8 cellular contexts compared by ENCODE assay signal in genomic region chr22:35631597-35631996, GRCh38. TPM values are rescaled to one million over a fixed set of nuclear protein-coding genes. Genes with fewer than 3 reads are reported as not detected.
DNase-seq lines count a peak whose midpoint lies in the region; ATAC-seq and TF ChIP-seq lines count a peak whose summit lies in the region.

No MANE protein-coding gene starts in this region.

- ATAC-seq in heart right ventricle (no peak), left cardiac atrium (no peak), GM21529 (IDR thresholded peaks at IDR 0.05; ENCODE audit: unreplicated experiment) (no peak)

- H3K9ac ChIP-seq in adipocyte (ENCODE audit: low read length) = no peak overlapping the region

- H3K36me3 ChIP-seq in heart right ventricle (no peaks in the 10 kb centered on the region), adipocyte (ENCODE audit: control insufficient read depth, insufficient read depth, low read length, severe bottlenecking) (no peaks in the 10 kb centered on the region)

- H3K4me3 ChIP-seq in heart right ventricle (no peak overlapping the region), adipocyte (ENCODE audit: low read length) (no peak overlapping the region)

- H3K9me3 ChIP-seq in heart right ventricle (no peaks in the 10 kb centered on the region), adipocyte (ENCODE audit: control insufficient read depth, low read length) (no peaks in the 10 kb centered on the region)

- no peak for DNase-seq in heart right ventricle
- no peak for DNase-seq in left cardiac atrium
- DNase-seq in NCI-H526 treated with DMSO at 0.1 percent for 48 hours (lab: John Stamatoyannopoulos, UW) = peak; percentile 3
- peak; percentile 51 for DNase-seq in adipocyte (ENCODE audit: low read depth)
- DNase-seq in lung microvascular endothelial cell (ENCODE audit: low read depth in 2 of 2) = peak; percentile 46 to 65
- no peak for DNase-seq in substantia nigra (lab: John Stamatoyannopoulos, UW)
- DNase-seq in islet precursor cell = no peak

- H3K27me3 ChIP-seq in heart right ventricle (no peaks in the 10 kb centered on the region), adipocyte (replicated peaks; ENCODE audit: control insufficient read depth, insufficient read depth, low read length) (no peaks in the 10 kb centered on the region)

- peak; percentile 6 to 55 (median 43) for TF ChIP-seq CTCF in heart right ventricle (IDR thresholded peaks at IDR 0.05)

- no peak overlapping the region for H3K27ac ChIP-seq in heart right ventricle
- H3K27ac ChIP-seq in substantia nigra (ENCODE audit: low read depth, low read length, poor library complexity, severe bottlenecking) = no peak overlapping the region

- intact Hi-C loops in heart right ventricle (cut with DNase I) = loop anchor here in 5 of 10 donors (5.0 to 10.0 kb wide), 5 partner anchors 103 to 293 kb away; no protein-coding TSS in a partner anchor
- intact Hi-C loops in left cardiac atrium (cut with DNase I) = no loop called here

- WGBS in heart right ventricle, 2 donors = 75 to 77% methylated on average over 5 of the region's 5 CpGs

- H3K4me1 ChIP-seq in heart right ventricle = peaks cover 0 to 26% (median 11%) of the 10 kb centered on the region in 9 donors
- peaks cover 15% of the 10 kb centered on the region for H3K4me1 ChIP-seq in adipocyte (ENCODE audit: control insufficient read depth, insufficient read depth, low read length)

RNA-seq across cellular contexts. Expression of gene MB, which starts 14.5 kb away (rescaled TPM):
- total RNA-seq in heart right ventricle = over 10,000 TPM in 9 of 10 donors, 1,000 to 10,000 TPM in 1; 9,966 to 22,407 (median 14,751) TPM
- polyA plus RNA-seq in heart right ventricle = over 10,000 TPM in 1 of 2 donors, 1,000 to 10,000 TPM in 1; 8,931 to 10,284 TPM
- total RNA-seq in left cardiac atrium = 1,000 to 10,000 TPM; 7,141 to 7,312 TPM
- not detected in 2 replicates for total RNA-seq in lung microvascular endothelial cell

RNA-seq across cellular contexts. Expression of gene APOL6, which starts 16.6 kb away (rescaled TPM):
- total RNA-seq in heart right ventricle (10 to 100 TPM in 2 of 10 donors, 1 to 10 TPM in 8; 4.6 to 51.9 (median 8.7) TPM), left cardiac atrium (10 to 100 TPM; 20.6 to 23.0 TPM), lung microvascular endothelial cell (7.2 and 13.3 TPM in 2 replicates)
- 1 to 10 TPM; 1.7 to 4.0 TPM for polyA plus RNA-seq in heart right ventricle

Comparison
In these comparisons a context has a peak if more than half of its experiments do, and no peak if none do; other contexts are left out.
1. DNase-seq: peak in NCI-H526 treated with DMSO at 0.1 percent for 48 hours (single experiment), adipocyte (single experiment) and lung microvascular endothelial cell (2 of 2); none in heart right ventricle (0 of 2), left cardiac atrium (single experiment), substantia nigra (0 of 49) and islet precursor cell (single experiment).
2. RNA of gene MB, which starts 14.5 kb away (total RNA-seq): 9,966 to 22,407 TPM in heart right ventricle and 7,141 to 7,312 TPM in left cardiac atrium; not detected in lung microvascular endothelial cell; every median in the first group is over 1,000 times any median in the second.